8 cellular contexts compared by ENCODE assay signal in the genomic region with DNA sequence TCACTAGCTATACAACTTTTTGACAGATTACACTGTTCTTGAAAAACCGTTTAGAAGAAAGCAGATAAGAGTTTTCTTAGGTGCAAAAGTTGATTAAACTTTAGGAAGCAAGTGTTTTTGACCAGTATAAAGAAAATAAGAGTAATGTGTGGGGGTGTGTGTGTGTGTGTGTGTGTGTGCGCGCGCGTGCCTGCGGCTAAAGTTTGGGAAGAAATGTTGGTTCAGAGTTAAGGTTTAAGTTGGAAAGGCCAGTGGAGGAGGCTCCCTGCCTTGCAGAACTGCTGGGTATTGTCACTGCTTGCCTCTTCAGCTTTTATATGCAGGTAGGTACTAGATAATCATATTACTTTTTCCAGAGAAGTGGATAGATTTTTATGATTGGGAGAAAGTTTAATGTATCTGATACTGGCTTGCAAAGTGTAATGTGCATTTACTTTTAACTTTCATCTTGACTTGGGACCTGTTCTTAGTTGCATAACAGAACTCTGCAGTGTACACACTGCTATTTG. TPM values are rescaled to one million over a fixed set of nuclear protein-coding genes. Genes with fewer than 3 reads are reported as not detected.
DNase-seq lines count a peak whose midpoint lies in the region; ATAC-seq and TF ChIP-seq lines count a peak whose summit lies in the region.

No MANE protein-coding gene starts in this region.

- peaks cover 12% of the 10 kb centered on the region for H3K36me3 ChIP-seq in DOHH2 (ENCODE audit: control insufficient read depth, low read length)
- no peaks in the 10 kb centered on the region for H3K36me3 ChIP-seq in PC-3 (ENCODE audit: low read depth, low read length)
- no peaks in the 10 kb centered on the region for H3K36me3 ChIP-seq in endocrine pancreas (ENCODE audit: control insufficient read depth, insufficient read depth, low read length)
- H3K36me3 ChIP-seq in trophoblast cell (ENCODE audit: control insufficient read depth in 1 of 2, insufficient read depth in 2 of 2, low read length in 2 of 2) = peaks cover 4 to 5% of the 10 kb centered on the region in 2 experiments

- H2AK5ac ChIP-seq in trophoblast cell (ENCODE audit: low read length) = no peak overlapping the region

- peak overlapping the region; percentile 58 for H3K4ac ChIP-seq in trophoblast cell (ENCODE audit: low read depth, low read length)

- no peaks in the 10 kb centered on the region for H3K9me2 ChIP-seq in DOHH2 (replicated peaks; ENCODE audit: control insufficient read depth, low read length)
- no peaks in the 10 kb centered on the region for H3K9me2 ChIP-seq in PC-3 (replicated peaks; ENCODE audit: low read length)

- H3K4me1 ChIP-seq in DOHH2 (ENCODE audit: control insufficient read depth, low read length) = peaks cover 24% of the 10 kb centered on the region
- H3K4me1 ChIP-seq in PC-3 (ENCODE audit: insufficient read depth, low read length) = no peaks in the 10 kb centered on the region
- peaks cover 22% of the 10 kb centered on the region for H3K4me1 ChIP-seq in endocrine pancreas (ENCODE audit: control insufficient read depth, insufficient read depth, low read length)
- peaks cover 0 to 4% of the 10 kb centered on the region in 2 experiments for H3K4me1 ChIP-seq in trophoblast cell (ENCODE audit: control insufficient read depth in 1 of 2, insufficient read depth in 2 of 2, low read length in 2 of 2)

- CTCF ChIA-PET in PC-3 (lab: Charles Lee) = no interaction called here

- H3K23ac ChIP-seq in trophoblast cell (ENCODE audit: low read length) = no peak overlapping the region

- no peak overlapping the region for H3K18ac ChIP-seq in trophoblast cell (ENCODE audit: low read length)

- no peak overlapping the region for H4K12ac ChIP-seq in trophoblast cell (ENCODE audit: low read depth, low read length)

- H3K4me3 ChIP-seq in DOHH2 (ENCODE audit: low read length) (peak overlapping the region; percentile 83), PC-3 (ENCODE audit: low read length) (peak overlapping the region; percentile 73), endocrine pancreas (ENCODE audit: control insufficient read depth, insufficient read depth, low read length) (peak overlapping the region; percentile 87), trophoblast cell (ENCODE audit: low read depth, low read length) (no peak overlapping the region)

- BruUV-seq in PC-3 (replicated peaks; lab: Mats Ljungman, UMichigan) = no TSS peak

- no CpG with 5 or more reads among the region's 6 CpGs for WGBS in trophoblast cell (ENCODE audit: extremely low coverage, insufficient coverage, insufficient read length)

- POLR2A ChIA-PET in PC-3 (lab: Charles Lee; ENCODE audit: unreplicated experiment) = no interaction called here

- intact Hi-C loops in PC-3 (cut with micrococcal nuclease) = no loop called here

- H3K79me2 ChIP-seq in DOHH2 (ENCODE audit: control insufficient read depth, low read length) (peaks cover 63% of the 10 kb centered on the region), PC-3 (ENCODE audit: low read length) (no peaks in the 10 kb centered on the region), trophoblast cell (ENCODE audit: control insufficient read depth, insufficient read depth, low read length, poor library complexity) (peaks cover 24% of the 10 kb centered on the region)

- H2BK5ac ChIP-seq in trophoblast cell (ENCODE audit: low read depth, low read length, poor library complexity) = no peak overlapping the region

- no peak overlapping the region for H3K14ac ChIP-seq in trophoblast cell (ENCODE audit: low read length)

- H2BK120ac ChIP-seq in trophoblast cell (ENCODE audit: insufficient read depth, low read length, poor library complexity) = no peak overlapping the region

- H3K27ac ChIP-seq in DOHH2 (ENCODE audit: low read depth, low read length) (peak overlapping the region; percentile 89; the same call in 1 of the 2 replicates), PC-3 (ENCODE audit: low read length) (no peak overlapping the region), trophoblast cell (ENCODE audit: low read depth, low read length) (no peak overlapping the region)

- H4K91ac ChIP-seq in trophoblast cell (ENCODE audit: low read depth, low read length) = no peak overlapping the region

- no peak for ATAC-seq in PC-3
- no peak for ATAC-seq in HG03457 (IDR thresholded peaks at IDR 0.05; ENCODE audit: unreplicated experiment)
- no peak for ATAC-seq in HG02759 (IDR thresholded peaks at IDR 0.05; ENCODE audit: unreplicated experiment)

- H2BK12ac ChIP-seq in trophoblast cell (ENCODE audit: low read length) = no peak overlapping the region

- H4K20me1 ChIP-seq in DOHH2 (ENCODE audit: control insufficient read depth, insufficient read depth, low read depth, low read length) (peaks cover 8% of the 10 kb centered on the region), PC-3 (ENCODE audit: low read length) (no peaks in the 10 kb centered on the region)

- no peaks in the 10 kb centered on the region for H3K27me3 ChIP-seq in DOHH2 (ENCODE audit: control insufficient read depth, low read length)
- no peaks in the 10 kb centered on the region for H3K27me3 ChIP-seq in PC-3 (ENCODE audit: low read length)
- no peaks in the 10 kb centered on the region for H3K27me3 ChIP-seq in endocrine pancreas (ENCODE audit: control insufficient read depth, insufficient read depth, low read length)
- H3K27me3 ChIP-seq in trophoblast cell (ENCODE audit: insufficient read depth, low read length) = no peaks in the 10 kb centered on the region

- H3K4me2 ChIP-seq in DOHH2 (ENCODE audit: low read length) (peak overlapping the region; percentile 67), PC-3 (ENCODE audit: low read length) (peak overlapping the region; percentile 83), trophoblast cell (ENCODE audit: low read length) (peak overlapping the region; percentile 90)

- no peak for DNase-seq in PC-3
- DNase-seq in trophoblast cell = no peak
- DNase-seq in NCI-H226 = no peak
- DNase-seq in HCEC 1CT = no peak

- H2AFZ ChIP-seq in PC-3 (ENCODE audit: low read length) (peak overlapping the region; percentile 72; the same call in 1 of the 2 replicates), trophoblast cell (ENCODE audit: insufficient read depth, low read length, poor library complexity) (no peak overlapping the region)

- H3F3A ChIP-seq in DOHH2 (ENCODE audit: control insufficient read depth, insufficient read depth) (0 out of 2 replicates have a peak, but pooled peaks cover 6% of the 10 kb centered on the region), PC-3 (ENCODE audit: low read length, unreplicated experiment) (no peaks in the 10 kb centered on the region)

- H3K9ac ChIP-seq in PC-3 (ENCODE audit: low read length) (no peak overlapping the region), endocrine pancreas (ENCODE audit: control insufficient read depth, insufficient read depth, low read length) (no peak overlapping the region), trophoblast cell (ENCODE audit: low read length) (no peak overlapping the region)

- H3K9me3 ChIP-seq in DOHH2 (ENCODE audit: control insufficient read depth, insufficient read depth, low read length) = peaks cover 3% of the 10 kb centered on the region; the same call in 1 of the 2 replicates
- H3K9me3 ChIP-seq in PC-3 (ENCODE audit: low read length) = no peaks in the 10 kb centered on the region
- H3K9me3 ChIP-seq in endocrine pancreas (ENCODE audit: control insufficient read depth, low read length) = no peaks in the 10 kb centered on the region
- H3K9me3 ChIP-seq in trophoblast cell (ENCODE audit: insufficient read depth, low read depth, low read length) = peaks cover 3% of the 10 kb centered on the region

- no peak overlapping the region for H4K8ac ChIP-seq in trophoblast cell (ENCODE audit: low read depth, low read length)

- TF ChIP-seq CTCF in DOHH2 (IDR thresholded peaks at IDR 0.05; ENCODE audit: low read depth, low read length, poor library complexity, severe bottlenecking) = no peak
- TF ChIP-seq CTCF in PC-3 (conservative IDR thresholded peaks at IDR 0.05; ENCODE audit: low read depth, low read length) = no peak

- H3K79me1 ChIP-seq in trophoblast cell (ENCODE audit: low read length) = peaks cover 21% of the 10 kb centered on the region

RNA-seq across cellular contexts. Expression of gene PIK3R1, which starts 2.0 kb away (rescaled TPM):
- 1.7 and 1.8 TPM in 2 replicates for total RNA-seq in PC-3 (2014; rRNA removed)
- polyA plus RNA-seq in trophoblast cell (2013) = 94.8 and 100 TPM in 2 replicates
